16 cellular contexts compared by ENCODE assay signal in genomic region chr4:148330161-148330560, GRCh38.
DNase-seq lines count a peak whose midpoint lies in the region; ATAC-seq lines count a peak whose summit lies in the region.
"Had no signal": no experiment of that assay in that cellular context is flagged by ENCODE, and none has a peak within 500 bp of the region (broad histone marks: within the 10 kb centered on the region; RNA-seq: fewer than 3 reads in every experiment).

No MANE protein-coding gene starts in this region.

- no peak overlapping the region for H3K4me3 ChIP-seq in aorta (ENCODE audit: low read length in 2 of 2)
- H3K4me3 ChIP-seq: A549 had no signal

- H3K36me3 ChIP-seq in aorta (ENCODE audit: control insufficient read depth in 1 of 2, insufficient read depth in 2 of 2, low read length in 1 of 2), result no peaks in the 10 kb centered on the region

- intact Hi-C loops in sciatic nerve (cut with DNase I) (no loop called here), aorta (cut with DNase I) (no loop called here)

- no peaks in the 10 kb centered on the region for H3K27me3 ChIP-seq in aorta (ENCODE audit: control insufficient read depth in 1 of 2, insufficient read depth in 2 of 2, low read length in 1 of 2)

- H3K27ac ChIP-seq in aorta (ENCODE audit: low read depth in 1 of 2, low read length in 2 of 2), result no peak overlapping the region
- H3K27ac ChIP-seq: 22Rv1, A549, C4-2B had no signal

- DNase-seq in GM03348 (ENCODE audit: low spot score) (peak; percentile 4), left lobe of liver (ENCODE audit: low spot score) (no peak), sciatic nerve (ENCODE audit: low spot score) (no peak), aorta (no peak), DMS79 treated with DMSO at 0.1 percent for 48 hours (lab: John Stamatoyannopoulos, UW) (no peak), foreskin melanocyte (no peak)
- DNase-seq: AML-193; Caco-2; CD4-positive, alpha-beta T cell; GDM1; H9 had no signal

- WGBS in aorta, 2 donors, result 91% methylated on average over 5 of the region's 5 CpGs

- no peaks in the 10 kb centered on the region for H3K4me1 ChIP-seq in aorta (ENCODE audit: control insufficient read depth in 1 of 2, insufficient read depth in 2 of 2, low read length in 2 of 2)
- H3K4me1 ChIP-seq: A549, Caco-2 had no signal

- ATAC-seq in left lobe of liver (peak; percentile 63), sciatic nerve (peak; percentile 67), aorta (ENCODE audit: low FRiP score) (peak; percentile 67), GM21619 (IDR thresholded peaks at IDR 0.05; ENCODE audit: unreplicated experiment) (no peak)
- ATAC-seq: A549, HepG2 had no signal

- no peaks in the 10 kb centered on the region for H3K9me3 ChIP-seq in aorta (ENCODE audit: control insufficient read depth, low read length)
- H3K9me3 ChIP-seq: A549, Caco-2 had no signal
